Comparison of ENCODE assay signal across 2 cellular contexts in the genomic region with DNA sequence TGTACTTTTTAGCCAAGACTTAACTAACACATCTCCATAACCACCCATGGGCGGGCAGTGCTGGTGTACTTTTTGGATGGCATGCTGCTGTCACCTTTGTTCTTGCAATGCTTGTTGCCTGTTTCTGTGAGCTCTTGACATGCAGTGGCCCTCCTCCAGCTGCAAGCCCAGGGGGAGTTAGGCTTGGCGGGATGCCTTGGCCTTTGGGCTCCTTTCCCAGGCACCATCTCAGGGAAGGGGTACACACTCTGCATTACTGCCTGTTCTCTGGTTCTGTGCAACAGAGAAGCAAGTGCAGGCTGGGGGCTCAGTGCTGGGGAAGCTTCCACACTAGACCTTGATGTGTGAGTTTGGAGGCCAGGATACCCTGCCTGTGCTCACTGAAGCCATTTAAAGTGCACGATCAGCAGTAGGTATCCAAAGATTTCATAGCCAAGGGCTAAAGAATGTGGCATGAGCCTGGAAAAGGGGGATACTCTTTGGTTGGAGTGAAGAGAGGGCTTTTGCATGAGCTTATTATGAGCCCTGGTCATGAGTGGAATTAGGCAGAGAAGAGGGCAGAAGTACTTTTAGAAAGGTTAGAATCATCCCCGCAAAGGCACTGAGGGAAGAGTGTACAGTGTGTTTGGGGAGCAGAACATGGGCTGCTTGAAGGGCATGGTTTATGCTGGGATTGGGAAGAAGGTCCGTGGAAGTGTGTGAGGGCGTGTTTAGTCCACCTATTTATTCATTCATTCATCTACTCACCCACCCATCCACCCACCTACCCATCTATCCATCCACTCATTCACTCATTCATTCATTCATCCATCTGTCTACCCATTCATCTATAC.
TF ChIP-seq lines count a peak whose summit lies in the region.

No MANE protein-coding gene starts in this region.

TF ChIP-seq in H1, 55 proteins besides CTCF, POLR2A, EP300 and RAD21:
- TF ChIP-seq, protein P1, sequence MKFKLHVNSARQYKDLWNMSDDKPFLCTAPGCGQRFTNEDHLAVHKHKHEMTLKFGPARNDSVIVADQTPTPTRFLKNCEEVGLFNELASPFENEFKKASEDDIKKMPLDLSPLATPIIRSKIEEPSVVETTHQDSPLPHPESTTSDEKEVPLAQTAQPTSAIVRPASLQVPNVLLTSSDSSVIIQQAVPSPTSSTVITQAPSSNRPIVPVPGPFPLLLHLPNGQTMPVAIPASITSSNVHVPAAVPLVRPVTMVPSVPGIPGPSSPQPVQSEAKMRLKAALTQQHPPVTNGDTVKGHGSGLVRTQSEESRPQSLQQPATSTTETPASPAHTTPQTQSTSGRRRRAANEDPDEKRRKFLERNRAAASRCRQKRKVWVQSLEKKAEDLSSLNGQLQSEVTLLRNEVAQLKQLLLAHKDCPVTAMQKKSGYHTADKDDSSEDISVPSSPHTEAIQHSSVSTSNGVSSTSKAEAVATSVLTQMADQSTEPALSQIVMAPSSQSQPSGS (IDR thresholded peaks at IDR 0.05; ENCODE audit: low read length): no peak
- TF ChIP-seq RNF2 (IDR thresholded peaks at IDR 0.05; ENCODE audit: borderline replicate concordance, low read depth, low read length, missing control alignments, poor library complexity, severe bottlenecking) (no peak), PHF8 (conservative IDR thresholded peaks at IDR 0.05; ENCODE audit: low read depth, low read length) (no peak), SP4 (IDR thresholded peaks at IDR 0.05; ENCODE audit: low read length) (no peak), POLR2AphosphoS5 (IDR thresholded peaks at IDR 0.05; ENCODE audit: low read depth, low read length) (peak; percentile 88), BRCA1 (IDR thresholded peaks at IDR 0.05; ENCODE audit: low read depth, low read length) (no peak)

TF ChIP-seq in SK-N-SH treated with all-trans-retinoic acid at 6 μM for 48 hours, 23 proteins besides CTCF, POLR2A, EP300 and RAD21 (continued from another document):
- no peak for TF ChIP-seq PPARA (CRISPR knock-in tag; IDR thresholded peaks at IDR 0.05; ENCODE audit: borderline replicate concordance)
- TF ChIP-seq, protein P2, sequence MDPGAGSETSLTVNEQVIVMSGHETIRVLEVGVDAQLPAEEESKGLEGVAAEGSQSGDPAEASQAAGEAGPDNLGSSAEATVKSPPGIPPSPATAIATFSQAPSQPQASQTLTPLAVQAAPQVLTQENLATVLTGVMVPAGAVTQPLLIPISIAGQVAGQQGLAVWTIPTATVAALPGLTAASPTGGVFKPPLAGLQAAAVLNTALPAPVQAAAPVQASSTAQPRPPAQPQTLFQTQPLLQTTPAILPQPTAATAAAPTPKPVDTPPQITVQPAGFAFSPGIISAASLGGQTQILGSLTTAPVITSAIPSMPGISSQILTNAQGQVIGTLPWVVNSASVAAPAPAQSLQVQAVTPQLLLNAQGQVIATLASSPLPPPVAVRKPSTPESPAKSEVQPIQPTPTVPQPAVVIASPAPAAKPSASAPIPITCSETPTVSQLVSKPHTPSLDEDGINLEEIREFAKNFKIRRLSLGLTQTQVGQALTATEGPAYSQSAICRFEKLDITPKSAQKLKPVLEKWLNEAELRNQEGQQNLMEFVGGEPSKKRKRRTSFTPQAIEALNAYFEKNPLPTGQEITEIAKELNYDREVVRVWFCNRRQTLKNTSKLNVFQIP (CRISPR knock-in tag; IDR thresholded peaks at IDR 0.05; ENCODE audit: borderline replicate concordance, low read depth): no peak
- TF ChIP-seq, protein P3, sequence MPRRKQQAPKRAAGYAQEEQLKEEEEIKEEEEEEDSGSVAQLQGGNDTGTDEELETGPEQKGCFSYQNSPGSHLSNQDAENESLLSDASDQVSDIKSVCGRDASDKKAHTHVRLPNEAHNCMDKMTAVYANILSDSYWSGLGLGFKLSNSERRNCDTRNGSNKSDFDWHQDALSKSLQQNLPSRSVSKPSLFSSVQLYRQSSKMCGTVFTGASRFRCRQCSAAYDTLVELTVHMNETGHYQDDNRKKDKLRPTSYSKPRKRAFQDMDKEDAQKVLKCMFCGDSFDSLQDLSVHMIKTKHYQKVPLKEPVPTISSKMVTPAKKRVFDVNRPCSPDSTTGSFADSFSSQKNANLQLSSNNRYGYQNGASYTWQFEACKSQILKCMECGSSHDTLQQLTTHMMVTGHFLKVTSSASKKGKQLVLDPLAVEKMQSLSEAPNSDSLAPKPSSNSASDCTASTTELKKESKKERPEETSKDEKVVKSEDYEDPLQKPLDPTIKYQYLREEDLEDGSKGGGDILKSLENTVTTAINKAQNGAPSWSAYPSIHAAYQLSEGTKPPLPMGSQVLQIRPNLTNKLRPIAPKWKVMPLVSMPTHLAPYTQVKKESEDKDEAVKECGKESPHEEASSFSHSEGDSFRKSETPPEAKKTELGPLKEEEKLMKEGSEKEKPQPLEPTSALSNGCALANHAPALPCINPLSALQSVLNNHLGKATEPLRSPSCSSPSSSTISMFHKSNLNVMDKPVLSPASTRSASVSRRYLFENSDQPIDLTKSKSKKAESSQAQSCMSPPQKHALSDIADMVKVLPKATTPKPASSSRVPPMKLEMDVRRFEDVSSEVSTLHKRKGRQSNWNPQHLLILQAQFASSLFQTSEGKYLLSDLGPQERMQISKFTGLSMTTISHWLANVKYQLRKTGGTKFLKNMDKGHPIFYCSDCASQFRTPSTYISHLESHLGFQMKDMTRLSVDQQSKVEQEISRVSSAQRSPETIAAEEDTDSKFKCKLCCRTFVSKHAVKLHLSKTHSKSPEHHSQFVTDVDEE (CRISPR knock-in tag; IDR thresholded peaks at IDR 0.05): no peak
- TF ChIP-seq TCF4 (CRISPR knock-in tag; IDR thresholded peaks at IDR 0.05; ENCODE audit: borderline replicate concordance): no peak
- TF ChIP-seq CSDC2 (CRISPR knock-in tag; IDR thresholded peaks at IDR 0.05): no peak
- no peak for TF ChIP-seq ZNF565 (CRISPR knock-in tag; conservative IDR thresholded peaks at IDR 0.05; ENCODE audit: low read depth)
- no peak for TF ChIP-seq GLIS3 (CRISPR knock-in tag; IDR thresholded peaks at IDR 0.05)
- no peak for TF ChIP-seq ZNF70 (CRISPR knock-in tag; IDR thresholded peaks at IDR 0.05)
- no peak for TF ChIP-seq ZFP30 (CRISPR knock-in tag; IDR thresholded peaks at IDR 0.05)
- TF ChIP-seq SNAI2 (CRISPR knock-in tag; IDR thresholded peaks at IDR 0.05): no peak
- TF ChIP-seq ESRRG (CRISPR knock-in tag; IDR thresholded peaks at IDR 0.05): no peak
- TF ChIP-seq, protein P4, sequence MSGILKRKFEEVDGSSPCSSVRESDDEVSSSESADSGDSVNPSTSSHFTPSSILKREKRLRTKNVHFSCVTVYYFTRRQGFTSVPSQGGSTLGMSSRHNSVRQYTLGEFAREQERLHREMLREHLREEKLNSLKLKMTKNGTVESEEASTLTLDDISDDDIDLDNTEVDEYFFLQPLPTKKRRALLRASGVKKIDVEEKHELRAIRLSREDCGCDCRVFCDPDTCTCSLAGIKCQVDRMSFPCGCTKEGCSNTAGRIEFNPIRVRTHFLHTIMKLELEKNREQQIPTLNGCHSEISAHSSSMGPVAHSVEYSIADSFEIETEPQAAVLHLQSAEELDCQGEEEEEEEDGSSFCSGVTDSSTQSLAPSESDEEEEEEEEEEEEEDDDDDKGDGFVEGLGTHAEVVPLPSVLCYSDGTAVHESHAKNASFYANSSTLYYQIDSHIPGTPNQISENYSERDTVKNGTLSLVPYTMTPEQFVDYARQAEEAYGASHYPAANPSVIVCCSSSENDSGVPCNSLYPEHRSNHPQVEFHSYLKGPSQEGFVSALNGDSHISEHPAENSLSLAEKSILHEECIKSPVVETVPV (CRISPR knock-in tag; IDR thresholded peaks at IDR 0.05): no peak
- TF ChIP-seq ZNF8 (CRISPR knock-in tag; IDR thresholded peaks at IDR 0.05): no peak
- no peak for TF ChIP-seq OSR1 (CRISPR knock-in tag; IDR thresholded peaks at IDR 0.05)
TF ChIP-seq in SK-N-SH treated with all-trans-retinoic acid at 6 μM for 48 hours: peak in this region for 0.
